Comparison of ENCODE assay signal across 9 cellular contexts in the genomic region with DNA sequence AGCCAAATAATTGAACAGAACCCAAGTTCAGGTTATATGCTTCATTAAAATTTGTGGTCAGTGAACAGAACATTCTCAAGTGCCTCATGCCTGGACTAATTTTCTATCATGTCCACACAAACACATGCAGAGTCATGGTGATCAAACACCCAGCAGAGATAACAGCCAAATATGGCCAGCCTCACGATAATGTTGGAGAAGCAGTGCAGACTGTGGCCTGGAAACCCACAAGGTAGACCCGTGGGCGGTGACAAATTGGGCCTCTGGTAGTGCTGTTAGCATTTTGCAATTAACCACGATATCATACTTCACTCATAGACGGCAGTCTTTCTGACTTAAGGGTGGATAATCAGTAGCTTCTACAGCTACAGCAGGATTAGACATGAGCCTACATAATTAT. TPM values are rescaled to one million over a fixed set of nuclear protein-coding genes. Genes with fewer than 3 reads are reported as not detected.
DNase-seq lines count a peak whose midpoint lies in the region; ATAC-seq, FAIRE-seq and TF ChIP-seq lines count a peak whose summit lies in the region.
"Had no signal": no experiment of that assay in that cellular context is flagged by ENCODE, and none has a peak within 500 bp of the region (broad histone marks: within the 10 kb centered on the region; RNA-seq: fewer than 3 reads in every experiment).

No MANE protein-coding gene starts in this region.

- H3K27ac ChIP-seq in fibroblast of lung (ENCODE audit: insufficient read depth, low read length) (no peak overlapping the region), upper lobe of right lung (no peak overlapping the region)

- FAIRE-seq in GM12892 (lab: Jason Lieb, UNC): no peak

- no peak for TF ChIP-seq CTCF in fibroblast of lung (conservative IDR thresholded peaks at IDR 0.05 in 1 of 2, IDR thresholded peaks at IDR 0.05 in 1 of 2; ENCODE audit: low read depth in 1 of 2, low read length in 2 of 2)
- TF ChIP-seq CTCF in upper lobe of right lung (IDR thresholded peaks at IDR 0.05): no peak

- peak; percentile 80 for ATAC-seq in upper lobe of right lung
- ATAC-seq in GM19035 (IDR thresholded peaks at IDR 0.05; ENCODE audit: unreplicated experiment): no peak

- no peaks in the 10 kb centered on the region for H3K9me3 ChIP-seq in fibroblast of lung (ENCODE audit: control insufficient read depth, insufficient read depth, low read depth, low read length)
- no peaks in the 10 kb centered on the region for H3K9me3 ChIP-seq in upper lobe of right lung

- H3K4me3 ChIP-seq in fibroblast of lung (replicated peaks in 1 of 4; ENCODE audit: control extremely low read depth in 1 of 4, insufficient read depth in 1 of 4, low read depth in 3 of 4, low read length in 4 of 4) (no peak overlapping the region), upper lobe of right lung (no peak overlapping the region)

- intact Hi-C loops in upper lobe of right lung (cut with DNase I) (no loop called here), posterior cingulate gyrus (cut with DNase I) (no loop called here)

- H3K27me3 ChIP-seq in fibroblast of lung (ENCODE audit: control insufficient read depth, insufficient read depth, low read length) (no peaks in the 10 kb centered on the region), upper lobe of right lung (no peaks in the 10 kb centered on the region)

- H3K4me1 ChIP-seq in fibroblast of lung (ENCODE audit: control insufficient read depth, extremely low read depth, insufficient read depth, low read length) (no peaks in the 10 kb centered on the region), upper lobe of right lung (no peaks in the 10 kb centered on the region)

- H4K20me1 ChIP-seq in fibroblast of lung (ENCODE audit: control insufficient read depth, extremely low read depth, insufficient read depth, low read length): no peaks in the 10 kb centered on the region

- H3K4me2 ChIP-seq in fibroblast of lung (ENCODE audit: extremely low read depth, insufficient read depth, low read length): no peak overlapping the region

- no peak overlapping the region for H2AFZ ChIP-seq in fibroblast of lung (ENCODE audit: low read length)

- no peak for TF ChIP-seq POLR2A in GM12892 (IDR thresholded peaks at IDR 0.05; ENCODE audit: low read depth, low read length)

- no peaks in the 10 kb centered on the region for H3K36me3 ChIP-seq in fibroblast of lung (ENCODE audit: control insufficient read depth, insufficient read depth, low read length)
- no peaks in the 10 kb centered on the region for H3K36me3 ChIP-seq in upper lobe of right lung

- H3K9ac ChIP-seq in fibroblast of lung (ENCODE audit: insufficient read depth, low read length): no peak overlapping the region

- no peaks in the 10 kb centered on the region for H3K79me2 ChIP-seq in fibroblast of lung (ENCODE audit: control insufficient read depth, insufficient read depth, low read length)

- DNase-seq in stimulated activated CD4-positive, alpha-beta T cell treated with anti-CD3 and anti-CD28 coated beads, Interleukin-12 subunit alpha, Interleukin-12 subunit beta, amount 100 ng/mL, for 48 hours (ENCODE audit: low read depth in 2 of 3, low spot score in 1 of 3): peak in 2 of 3 donors; percentile 4 to 17
- DNase-seq in stimulated activated CD4-positive, alpha-beta T cell treated with anti-CD3 and anti-CD28 coated beads, Interleukin-4, amount 100 ng/mL, for 24 hours: no peak
- DNase-seq in OCI-M2 (lab: John Stamatoyannopoulos, UW; ENCODE audit: unreplicated experiment) (peak; percentile 40), fibroblast of lung (ENCODE audit: low read depth in 2 of 2) (peak; percentile 21 to 90), upper lobe of right lung (peak; percentile 69), posterior cingulate gyrus (no peak), GM12892 (ENCODE audit: insufficient read length) (no peak)
- DNase-seq: CD4-positive, alpha-beta memory T cell had no signal

RNA-seq across cellular contexts. Expression of a gene that starts 35.0 kb away (rescaled TPM):
- total RNA-seq in fibroblast of lung (24.1 and 29.9 TPM in 2 replicates), upper lobe of right lung (20.6 TPM)
- 12.6 and 13.7 TPM in 2 replicates for polyA plus RNA-seq in fibroblast of lung
- 7.4 and 8.1 TPM in 2 replicates for polyA plus RNA-seq in fibroblast of lung (2012)
- polyA minus RNA-seq in fibroblast of lung (ENCODE audit: low replicate concordance): 5.0 and 5.9 TPM in 2 replicates
- 11.7 TPM for polyA plus RNA-seq in GM12892 (2012; ENCODE audit: missing spikeins)

RNA-seq across cellular contexts. Expression of a gene that starts 52.5 kb away (rescaled TPM):
- 5.6 and 7.9 TPM in 2 replicates for total RNA-seq in fibroblast of lung
- polyA plus RNA-seq in fibroblast of lung: 4.3 and 6.1 TPM in 2 replicates
- 2.3 and 4.1 TPM in 2 replicates for polyA plus RNA-seq in fibroblast of lung (2012)
- polyA minus RNA-seq in fibroblast of lung (ENCODE audit: low replicate concordance): 7.8 and 16.2 TPM in 2 replicates
- 21.3 TPM for total RNA-seq in upper lobe of right lung
- polyA plus RNA-seq in GM12892 (2012; ENCODE audit: missing spikeins): 7.5 TPM

Comparison
In these comparisons a context has a peak if more than half of its experiments do, and no peak if none do; other contexts are left out.
1. DNase-seq: peak in stimulated activated CD4-positive, alpha-beta T cell treated with anti-CD3 and anti-CD28 coated beads, Interleukin-12 subunit alpha, Interleukin-12 subunit beta, amount 100 ng/mL, for 48 hours (2 of 3), OCI-M2 (single experiment), fibroblast of lung (2 of 2) and upper lobe of right lung (single experiment); none in stimulated activated CD4-positive, alpha-beta T cell treated with anti-CD3 and anti-CD28 coated beads, Interleukin-4, amount 100 ng/mL, for 24 hours (single experiment), posterior cingulate gyrus (0 of 10) and GM12892 (single experiment).